In genomic region chr17:80609757-80610156, GRCh38 we compare ENCODE assay signal across 13 cellular contexts.
"Had no signal": no experiment of that assay in that cellular context is flagged by ENCODE, and none has a peak within 500 bp of the region (broad histone marks: within the 10 kb centered on the region; RNA-seq: fewer than 3 reads in every experiment).

No MANE protein-coding gene starts in this region.

- H3K4me3 ChIP-seq: breast epithelium, lung, tibial nerve had no signal

- H3K36me3 ChIP-seq: breast epithelium, neutrophil, tibial nerve had no signal

- H3K27ac ChIP-seq: breast epithelium, neutrophil, tibial nerve, VCaP had no signal

- H3K4me1 ChIP-seq: breast epithelium had no signal

- ATAC-seq: esophagus mucosa had no signal

- H3K9me3 ChIP-seq: breast epithelium, neutrophil, tibial nerve had no signal

- H3K27me3 ChIP-seq: breast epithelium, neutrophil, tibial nerve had no signal

- DNase-seq: activated CD4-positive, alpha-beta T cell treated with anti-CD3 and anti-CD28 coated beads, Interleukin-2, amount 50 U/mL, for 1 hour; activated naive CD4-positive, alpha-beta T cell; activated T-cell treated with anti-CD3 and anti-CD28 coated beads, Interleukin-2, amount 50 U/mL, for 48 hours; anterior cingulate cortex; midbrain; right cardiac atrium; small intestine had no signal
